9 cellular contexts compared by ENCODE assay signal in genomic region chr4:183142566-183143545, GRCh38. TPM values are rescaled to one million over a fixed set of nuclear protein-coding genes. Genes with fewer than 3 reads are reported as not detected.
DNase-seq lines count a peak whose midpoint lies in the region; TF ChIP-seq lines count a peak whose summit lies in the region.
"Had no signal": no experiment of that assay in that cellular context is flagged by ENCODE, and none has a peak within 500 bp of the region (broad histone marks: within the 10 kb centered on the region; RNA-seq: fewer than 3 reads in every experiment).

No MANE protein-coding gene starts in this region.

- no peaks in the 10 kb centered on the region for H3K9me3 ChIP-seq in SK-N-MC (ENCODE audit: low read depth, low read length)
- no peaks in the 10 kb centered on the region for H3K9me3 ChIP-seq in stomach
- no peaks in the 10 kb centered on the region for H3K9me3 ChIP-seq in vagina

- 36 to 46% (median 41%) methylated on average over 7 of the region's 7 CpGs for WGBS in stomach, 5 donors

- peaks cover 2% of the 10 kb centered on the region for H3K27me3 Mint-ChIP-seq in glutamatergic neuron (ENCODE audit: unreplicated experiment)

- peak overlapping the region; percentile 98 for H3K27ac Mint-ChIP-seq in glutamatergic neuron (ENCODE audit: unreplicated experiment)

- intact Hi-C loops in stomach (cut with DNase I; ENCODE audit: low total_unique reads) = no loop called here
- intact Hi-C loops in vagina (cut with DNase I) = no loop called here

- peaks cover 0 to 55% (median 26%) of the 10 kb centered on the region in 4 donors for H3K4me1 ChIP-seq in stomach
- peaks cover 33% of the 10 kb centered on the region for H3K4me1 ChIP-seq in vagina

- TF ChIP-seq POLR2A in stomach (IDR thresholded peaks at IDR 0.05) = no peak
- no peak for TF ChIP-seq POLR2A in vagina (IDR thresholded peaks at IDR 0.05)

- peaks cover 2% of the 10 kb centered on the region for H3K9me3 Mint-ChIP-seq in glutamatergic neuron (ENCODE audit: unreplicated experiment)

- H3K9ac ChIP-seq in SK-N-MC (ENCODE audit: insufficient read length) = peak overlapping the region; percentile 29

- TF ChIP-seq EP300 in stomach (IDR thresholded peaks at IDR 0.05) = no peak

- peaks cover 48% of the 10 kb centered on the region for H3K4me1 Mint-ChIP-seq in glutamatergic neuron (ENCODE audit: low read depth, unreplicated experiment)

- TF ChIP-seq CTCF in glutamatergic neuron (IDR thresholded peaks at IDR 0.05; ENCODE audit: partially characterized antibody, unreplicated experiment) (no peak), stomach (IDR thresholded peaks at IDR 0.05) (no peak), vagina (IDR thresholded peaks at IDR 0.05) (no peak), GM20000 (IDR thresholded peaks at IDR 0.05; ENCODE audit: extremely low read depth, missing control alignments) (no peak)

- no peaks in the 10 kb centered on the region for H3K36me3 Mint-ChIP-seq in glutamatergic neuron (ENCODE audit: unreplicated experiment)

- DNase-seq in NCI-H2171 treated with DMSO at 0.1 percent for 48 hours (lab: John Stamatoyannopoulos, UW) (peak; percentile 4), NCI-H2171 (lab: John Stamatoyannopoulos, UW) (no peak), SK-N-MC (ENCODE audit: low read depth, low spot score) (peak; percentile 90), glutamatergic neuron (peak; percentile 70), stomach (peak; percentile 88), vagina (ENCODE audit: extremely low spot score in 2 of 2) (no peak), GM20000 (ENCODE audit: low spot score) (no peak), activated gamma-delta T cell (lab: John Stamatoyannopoulos, UW) (no peak)
- DNase-seq: activated CD8-positive, alpha-beta memory T cell treated with anti-CD3 and anti-CD28 coated beads for 24 hours had no signal

- no peaks in the 10 kb centered on the region for H3K27me3 ChIP-seq in stomach
- no peaks in the 10 kb centered on the region for H3K27me3 ChIP-seq in vagina

- H3K36me3 ChIP-seq in SK-N-MC (ENCODE audit: insufficient read depth, low read length) (no peaks in the 10 kb centered on the region), stomach (no peaks in the 10 kb centered on the region), vagina (no peaks in the 10 kb centered on the region)

- H3K4me3 ChIP-seq in SK-N-MC = peak overlapping the region; percentile 69
- no peak overlapping the region for H3K4me3 ChIP-seq in stomach
- H3K4me3 ChIP-seq in vagina = no peak overlapping the region

- peak overlapping the region; percentile 55 for H3K4me3 Mint-ChIP-seq in glutamatergic neuron (ENCODE audit: unreplicated experiment)

- peak overlapping the region; percentile 93 for H3K27ac ChIP-seq in SK-N-MC
- H3K27ac ChIP-seq in stomach = no peak overlapping the region
- no peak overlapping the region for H3K27ac ChIP-seq in vagina

RNA-seq across cellular contexts. Expression of gene WWC2, which starts 43.8 kb away (rescaled TPM):
- total RNA-seq in glutamatergic neuron (ENCODE audit: unreplicated experiment) (18.2 TPM), stomach (10 to 100 TPM; 30.9 to 59.1 (median 35.4) TPM), vagina (24.3 TPM)
- 1 to 10 TPM; 2.6 to 6.0 (median 4.9) TPM for polyA plus RNA-seq in stomach

Comparison
In these comparisons a context has a peak if more than half of its experiments do, and no peak if none do; other contexts are left out.
1. DNase-seq: peak in NCI-H2171 treated with DMSO at 0.1 percent for 48 hours (single experiment), SK-N-MC (single experiment), glutamatergic neuron (single experiment) and stomach (single experiment); none in NCI-H2171 (single experiment), vagina (0 of 2), GM20000 (single experiment) and activated gamma-delta T cell (single experiment).